9 cellular contexts compared by ENCODE assay signal in genomic region chr11:117045196-117045595, GRCh38. TPM values are rescaled to one million over a fixed set of nuclear protein-coding genes. Genes with fewer than 3 reads are reported as not detected.
DNase-seq lines count a peak whose midpoint lies in the region; ATAC-seq, FAIRE-seq and TF ChIP-seq lines count a peak whose summit lies in the region.
"Had no signal": no experiment of that assay in that cellular context is flagged by ENCODE, and none has a peak within 500 bp of the region (broad histone marks: within the 10 kb centered on the region; RNA-seq: fewer than 3 reads in every experiment).

No MANE protein-coding gene starts in this region.

- DNase-seq in activated CD4-positive, alpha-beta T cell treated with anti-CD3 and anti-CD28 coated beads, Interleukin-2, amount 10 ng/mL, durations not matched to agents 24 days and 14 days: peak; percentile 35
- DNase-seq in activated CD4-positive, alpha-beta T cell treated with anti-CD3 and anti-CD28 coated beads for 4 hours: no peak
- DNase-seq in astrocyte of the cerebellum (ENCODE audit: low read depth) (peak; percentile 15), kidney (no peak), substantia nigra (lab: John Stamatoyannopoulos, UW) (no peak), NCI-H1694 (lab: John Stamatoyannopoulos, UW) (no peak)
- DNase-seq in activated CD4-positive, CD25-positive, alpha-beta regulatory T cell treated with anti-CD3 and anti-CD28 coated beads, Interleukin-2, amount 50 U/mL, for 72 hours: no peak
- DNase-seq: uterus had no signal

- no peaks in the 10 kb centered on the region for H3K9me3 ChIP-seq in kidney (ENCODE audit: control insufficient read depth in 1 of 2, low read length in 2 of 2)
- H3K9me3 ChIP-seq: uterus had no signal

- TF ChIP-seq CTCF in astrocyte of the cerebellum (IDR thresholded peaks at IDR 0.05; ENCODE audit: low read depth, low read length, missing control alignments) (no peak), kidney (IDR thresholded peaks at IDR 0.05; ENCODE audit: borderline replicate concordance, extremely low read depth, insufficient read depth) (no peak)

- H3K4me3 ChIP-seq in astrocyte of the cerebellum (ENCODE audit: low read depth, low read length) (no peak overlapping the region), kidney (ENCODE audit: low read length in 2 of 2) (peak overlapping the region; percentile 20 to 36)
- H3K4me3 ChIP-seq: uterus had no signal

- in situ Hi-C loops in astrocyte of the cerebellum (cut with HindIII; ENCODE audit: low sequenced_read_pairs): no loop called here

- H3K4me3 Mint-ChIP-seq in activated CD4-positive, alpha-beta T cell treated with anti-CD3 and anti-CD28 coated beads, Interleukin-2, amount 10 ng/mL, durations not matched to agents 24 days and 14 days: no peak overlapping the region

- no peak for FAIRE-seq in kidney (lab: Jason Lieb, UNC)

- peaks cover 5% of the 10 kb centered on the region for H3K36me3 Mint-ChIP-seq in activated CD4-positive, alpha-beta T cell treated with anti-CD3 and anti-CD28 coated beads, Interleukin-2, amount 10 ng/mL, durations not matched to agents 24 days and 14 days (ENCODE audit: low read depth)

- H3K27me3 Mint-ChIP-seq in activated CD4-positive, alpha-beta T cell treated with anti-CD3 and anti-CD28 coated beads, Interleukin-2, amount 10 ng/mL, durations not matched to agents 24 days and 14 days: no peaks in the 10 kb centered on the region

- intact Hi-C loops in activated CD4-positive, alpha-beta T cell treated with anti-CD3 and anti-CD28 coated beads, Interleukin-2, amount 10 ng/mL, durations not matched to agents 24 days and 14 days (cut with micrococcal nuclease): no loop called here
- intact Hi-C loops in kidney (cut with DNase I): no loop called here

- H3K27ac ChIP-seq in kidney (ENCODE audit: low read depth in 2 of 2, low read length in 2 of 2) (peak overlapping the region; percentile 18 to 74), substantia nigra (ENCODE audit: low read depth, low read length, poor library complexity, severe bottlenecking) (peak overlapping the region; percentile 83)
- H3K27ac ChIP-seq: uterus had no signal

- H3K27ac Mint-ChIP-seq in activated CD4-positive, alpha-beta T cell treated with anti-CD3 and anti-CD28 coated beads, Interleukin-2, amount 10 ng/mL, durations not matched to agents 24 days and 14 days: no peak overlapping the region

- no peak overlapping the region for H3K9ac ChIP-seq in kidney (ENCODE audit: low read length in 2 of 2)

- no peaks in the 10 kb centered on the region for H3K36me3 ChIP-seq in kidney (ENCODE audit: control insufficient read depth in 1 of 2, insufficient read depth in 2 of 2, low read length in 2 of 2)
- H3K36me3 ChIP-seq: uterus had no signal

- H3K4me1 Mint-ChIP-seq in activated CD4-positive, alpha-beta T cell treated with anti-CD3 and anti-CD28 coated beads, Interleukin-2, amount 10 ng/mL, durations not matched to agents 24 days and 14 days: peaks cover 27% of the 10 kb centered on the region

- peaks cover 9 to 25% of the 10 kb centered on the region in 2 donors for H3K4me1 ChIP-seq in kidney (ENCODE audit: control insufficient read depth in 1 of 2, insufficient read depth in 1 of 2, low read depth in 1 of 2, low read length in 2 of 2)

- H3K9me3 Mint-ChIP-seq in activated CD4-positive, alpha-beta T cell treated with anti-CD3 and anti-CD28 coated beads, Interleukin-2, amount 10 ng/mL, durations not matched to agents 24 days and 14 days: no peaks in the 10 kb centered on the region

- no peak for ATAC-seq in GM21381 (IDR thresholded peaks at IDR 0.05; ENCODE audit: unreplicated experiment)

RNA-seq across cellular contexts. Expression of gene SIK3, which starts 53.0 kb away (rescaled TPM):
- total RNA-seq in activated CD4-positive, alpha-beta T cell treated with anti-CD3 and anti-CD28 coated beads, Interleukin-2, amount 10 ng/mL, durations not matched to agents 24 days and 14 days: 38.4 and 38.7 TPM in 2 replicates
- total RNA-seq in kidney: 50.7 TPM
- polyA plus RNA-seq in kidney (ENCODE audit: insufficient read depth, low read depth, low replicate concordance): 12.3 TPM

Comparison
In these comparisons a context has a peak if more than half of its experiments do, and no peak if none do; other contexts are left out.
1. DNase-seq: peak in activated CD4-positive, alpha-beta T cell treated with anti-CD3 and anti-CD28 coated beads, Interleukin-2, amount 10 ng/mL, durations not matched to agents 24 days and 14 days (single experiment) and astrocyte of the cerebellum (single experiment); none in activated CD4-positive, alpha-beta T cell treated with anti-CD3 and anti-CD28 coated beads for 4 hours (0 of 2), kidney (single experiment), substantia nigra (0 of 49), NCI-H1694 (single experiment) and activated CD4-positive, CD25-positive, alpha-beta regulatory T cell treated with anti-CD3 and anti-CD28 coated beads, Interleukin-2, amount 50 U/mL, for 72 hours (single experiment).